In the genomic region with DNA sequence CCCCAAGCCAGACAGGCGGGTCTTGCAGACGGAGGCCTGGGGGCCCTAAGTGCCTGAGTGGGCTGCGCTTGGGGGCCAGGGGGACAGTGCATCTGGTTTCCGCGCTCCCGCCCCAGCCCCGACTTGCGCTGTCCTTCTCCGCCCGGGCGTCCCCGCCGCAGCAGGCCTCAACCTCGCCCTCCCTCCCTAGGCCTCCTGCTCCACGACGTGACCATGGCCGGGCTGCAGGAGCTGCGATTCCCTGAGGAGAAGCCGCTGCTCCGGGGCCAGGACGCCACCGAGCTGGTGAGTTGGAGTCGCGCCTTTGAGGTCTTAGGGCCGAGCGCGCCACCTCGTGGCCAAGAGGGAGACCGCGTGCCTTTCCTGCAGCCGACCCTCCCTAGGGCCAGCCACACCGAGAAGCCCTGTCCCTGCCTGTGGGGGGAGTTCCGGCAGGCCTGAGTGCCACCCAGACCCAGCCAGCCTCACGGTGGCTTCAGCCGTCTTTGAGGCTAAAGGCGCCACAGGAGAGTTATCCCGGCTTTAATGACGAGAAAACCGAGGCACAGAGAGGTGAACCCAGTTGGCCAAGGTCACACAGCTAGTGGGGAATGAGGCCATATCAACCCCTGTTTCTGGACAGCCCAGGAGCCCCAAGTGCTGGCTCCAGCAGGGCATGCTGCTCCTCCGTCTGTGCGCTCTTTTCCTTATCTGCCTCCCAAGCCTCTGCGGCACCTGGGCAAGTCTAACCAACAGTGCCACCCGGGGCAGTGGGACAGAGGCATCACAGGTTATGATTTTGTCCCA, we compare ENCODE assay signal across 7 cellular contexts. TPM values are rescaled to one million over a fixed set of nuclear protein-coding genes. Genes with fewer than 3 reads are reported as not detected.
DNase-seq lines count a peak whose midpoint lies in the region; ATAC-seq and TF ChIP-seq lines count a peak whose summit lies in the region.

No MANE protein-coding gene starts in this region.

- H3K27me3 Mint-ChIP-seq in activated CD8-positive, alpha-beta T cell treated with anti-CD3 and anti-CD28 coated beads for 36 hours: peaks cover 2% of the 10 kb centered on the region

- CTCF ChIA-PET in activated CD8-positive, alpha-beta T cell treated with anti-CD3 and anti-CD28 coated beads for 36 hours (lab: Charles Lee): interaction anchor here (0.6 to 7.9 kb wide), 34 partner anchors 9 to 268 kb away, joined by 3 to 201 read pairs (median 4); no protein-coding TSS in a partner anchor

- intact Hi-C loops in activated CD8-positive, alpha-beta T cell treated with anti-CD3 and anti-CD28 coated beads for 36 hours (cut with micrococcal nuclease): loop anchor here (1.0 kb wide), 1 partner anchor 151 kb away; no protein-coding TSS in a partner anchor

- POLR2A ChIA-PET in activated CD8-positive, alpha-beta T cell treated with anti-CD3 and anti-CD28 coated beads for 36 hours (lab: Charles Lee): interaction anchor here (1.4 kb wide), 1 partner anchor 151 kb away, joined by 5 read pairs; no protein-coding TSS in a partner anchor

- TF ChIP-seq CTCF in GM12873 (IDR thresholded peaks at IDR 0.05; ENCODE audit: insufficient read depth, low read depth, low read length, missing control alignments): peak; percentile 92
- peak; percentile 93 for TF ChIP-seq CTCF in activated CD8-positive, alpha-beta T cell treated with anti-CD3 and anti-CD28 coated beads for 36 hours (IDR thresholded peaks at IDR 0.05)

- ATAC-seq in HG03103 (IDR thresholded peaks at IDR 0.05; ENCODE audit: low read depth, unreplicated experiment): peak; percentile 77
- peak; percentile 93 for ATAC-seq in activated CD8-positive, alpha-beta T cell treated with anti-CD3 and anti-CD28 coated beads for 36 hours

- DNase-seq in NCI-H526 (lab: John Stamatoyannopoulos, UW): peak; percentile 40 to 85
- DNase-seq in activated CD8-positive, alpha-beta T cell treated with anti-CD3 and anti-CD28 coated beads for 36 hours: peak; percentile 84
- peak; percentile 57 for DNase-seq in effector CD8-positive, alpha-beta T cell (lab: John Stamatoyannopoulos, UW)
- peak; percentile 93 for DNase-seq in mesenteric fat pad (ENCODE audit: low spot score)
- DNase-seq in stimulated activated CD8-positive, alpha-beta memory T cell treated with anti-CD3 and anti-CD28 coated beads, Interleukin-15, amount 100 ng/mL, for 24 hours (ENCODE audit: low read depth): peak; percentile 52

- H3K36me3 Mint-ChIP-seq in activated CD8-positive, alpha-beta T cell treated with anti-CD3 and anti-CD28 coated beads for 36 hours (ENCODE audit: low read depth): no peaks in the 10 kb centered on the region

- no peak overlapping the region for H3K27ac Mint-ChIP-seq in activated CD8-positive, alpha-beta T cell treated with anti-CD3 and anti-CD28 coated beads for 36 hours

- no peaks in the 10 kb centered on the region for H3K9me3 Mint-ChIP-seq in activated CD8-positive, alpha-beta T cell treated with anti-CD3 and anti-CD28 coated beads for 36 hours

- no peaks in the 10 kb centered on the region for H3K4me1 Mint-ChIP-seq in activated CD8-positive, alpha-beta T cell treated with anti-CD3 and anti-CD28 coated beads for 36 hours (ENCODE audit: low read depth)

- no peak overlapping the region for H3K4me3 Mint-ChIP-seq in activated CD8-positive, alpha-beta T cell treated with anti-CD3 and anti-CD28 coated beads for 36 hours

RNA-seq across cellular contexts. Expression of gene NDRG4, which starts 12.2 kb away (rescaled TPM):
- total RNA-seq in activated CD8-positive, alpha-beta T cell treated with anti-CD3 and anti-CD28 coated beads for 36 hours: 1 to 10 TPM; 1.3 to 1.6 TPM
- 2.8 TPM for total RNA-seq in mesenteric fat pad

RNA-seq across cellular contexts. Expression of gene SETD6, which starts 27.6 kb away (rescaled TPM):
- 10 to 100 TPM; 14.8 to 15.5 TPM for total RNA-seq in activated CD8-positive, alpha-beta T cell treated with anti-CD3 and anti-CD28 coated beads for 36 hours
- total RNA-seq in mesenteric fat pad: 12.3 TPM

Comparison
In these comparisons a context has a peak if more than half of its experiments do, and no peak if none do; other contexts are left out.
1. Peak in every context shown above with its lines: DNase-seq and ATAC-seq.